ENCODE assay signal across 17 cellular contexts in the genomic region with DNA sequence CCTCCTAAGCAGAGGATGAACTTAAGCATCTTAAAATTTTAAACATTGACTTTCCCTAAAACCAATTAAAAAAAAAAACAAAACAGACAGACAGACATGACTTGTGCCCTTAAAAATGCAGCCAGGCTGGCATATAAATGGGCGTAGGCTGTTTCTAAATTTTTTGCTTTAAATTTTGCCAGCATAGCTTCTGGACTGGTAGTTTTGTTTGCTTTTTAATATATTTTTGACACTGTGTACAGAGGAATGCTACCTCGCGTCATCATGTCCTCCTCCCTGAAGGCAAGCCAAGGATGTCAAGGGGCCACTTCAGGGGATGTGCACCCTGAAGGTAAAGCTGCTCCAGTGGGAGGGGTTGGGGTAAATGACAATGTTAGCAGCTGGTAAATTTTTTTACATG.
DNase-seq lines count a peak whose midpoint lies in the region; ATAC-seq and TF ChIP-seq lines count a peak whose summit lies in the region.
"Had no signal": no experiment of that assay in that cellular context is flagged by ENCODE, and none has a peak within 500 bp of the region (broad histone marks: within the 10 kb centered on the region; RNA-seq: fewer than 3 reads in every experiment).

No MANE protein-coding gene starts in this region.

- H3K4me1 ChIP-seq in left ventricle myocardium inferior, result peaks cover 87% of the 10 kb centered on the region
- H3K4me1 ChIP-seq in RWPE2 (ENCODE audit: insufficient read depth, poor library complexity, severe bottlenecking), result peaks cover 80% of the 10 kb centered on the region
- H3K4me1 ChIP-seq in foreskin keratinocyte, result peaks cover 53% of the 10 kb centered on the region
- H3K4me1 ChIP-seq in aorta (ENCODE audit: control insufficient read depth in 1 of 2, insufficient read depth in 2 of 2, low read length in 2 of 2), result peaks cover 12 to 17% of the 10 kb centered on the region in 2 donors

- H3K4me3 ChIP-seq in left ventricle myocardium inferior (no peak overlapping the region), RWPE2 (ENCODE audit: severe bottlenecking) (no peak overlapping the region), aorta (ENCODE audit: low read length in 2 of 2) (no peak overlapping the region), WERI-Rb-1 (ENCODE audit: low read depth, low read length) (no peak overlapping the region)

- intact Hi-C loops in left ventricle myocardium inferior (cut with micrococcal nuclease) (no loop called here), left cardiac atrium (cut with DNase I) (loop anchor here in 1 of 2 donors (10.0 kb wide), 1 partner anchor 192 kb away; no protein-coding TSS in a partner anchor), aorta (cut with DNase I) (no loop called here)

- 0 to 11% methylated on average over 3 of the region's 3 CpGs for WGBS in aorta, 2 donors

- H3K9me3 ChIP-seq in left ventricle myocardium inferior (replicated peaks) (no peaks in the 10 kb centered on the region), RWPE2 (ENCODE audit: severe bottlenecking) (no peaks in the 10 kb centered on the region), aorta (ENCODE audit: control insufficient read depth, low read length) (no peaks in the 10 kb centered on the region), WERI-Rb-1 (ENCODE audit: severe bottlenecking) (no peaks in the 10 kb centered on the region)

- H3K36me3 ChIP-seq in left ventricle myocardium inferior (no peaks in the 10 kb centered on the region), RWPE2 (ENCODE audit: low read depth) (no peaks in the 10 kb centered on the region), aorta (ENCODE audit: control insufficient read depth in 1 of 2, insufficient read depth in 2 of 2, low read length in 1 of 2) (no peaks in the 10 kb centered on the region), WERI-Rb-1 (no peaks in the 10 kb centered on the region)

- TF ChIP-seq CTCF in left ventricle myocardium inferior (IDR thresholded peaks at IDR 0.05; ENCODE audit: borderline replicate concordance) (no peak), RWPE2 (IDR thresholded peaks at IDR 0.05; ENCODE audit: poor library complexity, severe bottlenecking) (no peak), foreskin keratinocyte (conservative IDR thresholded peaks at IDR 0.05) (no peak), WERI-Rb-1 (IDR thresholded peaks at IDR 0.05; ENCODE audit: low read depth, low read length) (no peak)

- H3K27ac ChIP-seq in left ventricle myocardium inferior (replicated peaks) (peak overlapping the region; percentile 85), RWPE2 (ENCODE audit: poor library complexity, severe bottlenecking) (peak overlapping the region; percentile 100), foreskin keratinocyte (peak overlapping the region; percentile 72), aorta (ENCODE audit: low read depth in 1 of 2, low read length in 2 of 2) (peak overlapping the region; percentile 77 to 82), WERI-Rb-1 (no peak overlapping the region)

- DNase-seq in left ventricle myocardium inferior (no peak), left cardiac atrium (no peak), RWPE2 (ENCODE audit: low spot score) (no peak), foreskin keratinocyte (no peak), aorta (no peak), iPS-NIHi11 (ENCODE audit: low spot score) (no peak), WERI-Rb-1 (no peak)
- DNase-seq: activated CD4-positive, alpha-beta memory T cell treated with anti-CD3 and anti-CD28 coated beads for 36 hours; activated naive CD8-positive, alpha-beta T cell treated with anti-CD3 and anti-CD28 coated beads, Interleukin-2, amount 50 U/mL, for 24 hours; activated T-cell treated with anti-CD3 and anti-CD28 coated beads, Interleukin-2, amount 50 U/mL, for 72 hours; endodermal cell; Karpas-422; NCI-H1436 treated with DMSO at 0.1 percent for 48 hours; NCI-H345; posterior cingulate gyrus had no signal

- ATAC-seq in left cardiac atrium (no peak), RWPE2 (ENCODE audit: low read depth) (peak; percentile 37), foreskin keratinocyte (no peak), aorta (ENCODE audit: low FRiP score) (no peak), HG03159 (IDR thresholded peaks at IDR 0.05; ENCODE audit: unreplicated experiment) (no peak)
- ATAC-seq: activated naive CD8-positive, alpha-beta T cell treated with anti-CD3 and anti-CD28 coated beads, Interleukin-2, amount 50 U/mL, for 24 hours; stimulated activated memory B cell treated with anti-CD40 and anti-IgM and Interleukin-4, amounts not matched to agents 10 μg/mL and 1 μg/mL and 100 μg/mL, for 72 hours had no signal

- H3K27me3 ChIP-seq in left ventricle myocardium inferior (ENCODE audit: low read depth) (no peaks in the 10 kb centered on the region), RWPE2 (ENCODE audit: insufficient read depth, poor library complexity, severe bottlenecking) (no peaks in the 10 kb centered on the region), foreskin keratinocyte (no peaks in the 10 kb centered on the region), aorta (ENCODE audit: control insufficient read depth in 1 of 2, insufficient read depth in 2 of 2, low read length in 1 of 2) (no peaks in the 10 kb centered on the region), WERI-Rb-1 (ENCODE audit: insufficient read depth, low read depth, severe bottlenecking) (no peaks in the 10 kb centered on the region)
